ENCODE assay signal across 21 cellular contexts in genomic region chr20:49115565-49115964, GRCh38.
DNase-seq lines count a peak whose midpoint lies in the region; ATAC-seq, FAIRE-seq and TF ChIP-seq lines count a peak whose summit lies in the region.
"Had no signal": no experiment of that assay in that cellular context is flagged by ENCODE, and none has a peak within 500 bp of the region (broad histone marks: within the 10 kb centered on the region; RNA-seq: fewer than 3 reads in every experiment).

No MANE protein-coding gene starts in this region.

- H3K4me3 ChIP-seq in A549 (no peak overlapping the region), mammary epithelial cell (replicated peaks in 1 of 3; ENCODE audit: insufficient read depth in 1 of 3, low read depth in 2 of 3, low read length in 3 of 3) (no peak overlapping the region), A673 (ENCODE audit: low read depth, low read length, poor library complexity, severe bottlenecking) (no peak overlapping the region)
- H3K4me3 ChIP-seq: left lung, SJSA1, uterus had no signal

- intact Hi-C loops in mammary epithelial cell (cut with micrococcal nuclease) (no loop called here), A673 (cut with micrococcal nuclease; ENCODE audit: unreplicated experiment) (no loop called here)

- no TSS peak for BruUV-seq in mammary epithelial cell (replicated peaks; lab: Mats Ljungman, UMichigan)
- no TSS peak for BruUV-seq in A673 (replicated peaks; lab: Mats Ljungman, UMichigan)

- no peak overlapping the region for H3K9ac ChIP-seq in mammary epithelial cell (ENCODE audit: insufficient read depth, low read length)

- CTCF ChIA-PET in A549 (lab: Yijun Ruan, JAX) (interaction anchor here (0.6 to 2.2 kb wide), 3 partner anchors 20 to 111 kb away, joined by 3 to 8 read pairs (median 3); no protein-coding TSS in a partner anchor), mammary epithelial cell (lab: Charles Lee; ENCODE audit: low non-redundant PET) (no interaction called here), A673 (lab: Charles Lee) (no interaction called here)

- H3K9me3 ChIP-seq in A549 (no peaks in the 10 kb centered on the region), mammary epithelial cell (replicated peaks; ENCODE audit: insufficient read depth, low read length) (no peaks in the 10 kb centered on the region), A673 (ENCODE audit: low read depth, low read length, poor library complexity, severe bottlenecking) (no peaks in the 10 kb centered on the region)
- H3K9me3 ChIP-seq: Caco-2, left lung, SJSA1, uterus had no signal

- TF ChIP-seq POLR2A in A549 (IDR thresholded peaks at IDR 0.05; ENCODE audit: low read length): no peak

- H3K27me3 ChIP-seq in mammary epithelial cell (ENCODE audit: insufficient read depth, low read length): no peaks in the 10 kb centered on the region
- no peaks in the 10 kb centered on the region for H3K27me3 ChIP-seq in A673 (replicated peaks; ENCODE audit: insufficient read depth, low read depth, low read length, poor library complexity)
- H3K27me3 ChIP-seq: left lung, SJSA1, uterus had no signal

- no peak overlapping the region for H3K27ac ChIP-seq in A549
- H3K27ac ChIP-seq in VCaP: no peak overlapping the region
- H3K27ac ChIP-seq in mammary epithelial cell (ENCODE audit: insufficient read depth, low read depth, low read length): no peak overlapping the region
- H3K27ac ChIP-seq in A673 (ENCODE audit: low read depth, low read length, poor library complexity, severe bottlenecking): no peak overlapping the region
- H3K27ac ChIP-seq: left lung, SJSA1, uterus had no signal

- H3K36me3 ChIP-seq in mammary epithelial cell (ENCODE audit: insufficient read depth, low read length) (peaks cover 35% of the 10 kb centered on the region), A673 (ENCODE audit: insufficient read depth, low read length, poor library complexity, severe bottlenecking) (peaks cover 63% of the 10 kb centered on the region)
- H3K36me3 ChIP-seq: uterus had no signal

- POLR2A ChIA-PET in A549 (lab: Yijun Ruan, JAX): no interaction called here
- POLR2A ChIA-PET in A673 (lab: Charles Lee; ENCODE audit: low non-redundant PET): no interaction called here

- TF ChIP-seq EP300 in A549 (IDR thresholded peaks at IDR 0.05): no peak

- H3K4me2 ChIP-seq in A549 (no peak overlapping the region), mammary epithelial cell (ENCODE audit: insufficient read depth, low read depth, low read length) (no peak overlapping the region)

- dilution Hi-C loops in mammary epithelial cell (cut with HindIII; ENCODE audit: low sequenced_read_pairs): loop anchor here (5.0 kb wide), 1 partner anchor 107 kb away; no protein-coding TSS in a partner anchor

- no peak for FAIRE-seq in A549 (lab: Jason Lieb, UNC)

- H2AFZ ChIP-seq in mammary epithelial cell (ENCODE audit: low read depth, low read length): no peak overlapping the region

- no peak for TF ChIP-seq CTCF in A549 (IDR thresholded peaks at IDR 0.05)
- peak; percentile 19 for TF ChIP-seq CTCF in VCaP (conservative IDR thresholded peaks at IDR 0.05)
- no peak for TF ChIP-seq CTCF in mammary epithelial cell (conservative IDR thresholded peaks at IDR 0.05 in 1 of 2, IDR thresholded peaks at IDR 0.05 in 1 of 2; ENCODE audit: extremely low read depth in 1 of 2, insufficient read depth in 1 of 2, low read depth in 1 of 2, low read length in 2 of 2)
- TF ChIP-seq CTCF in A673 (conservative IDR thresholded peaks at IDR 0.05; ENCODE audit: low read depth, low read length): no peak

- no peaks in the 10 kb centered on the region for H3K4me1 ChIP-seq in A549
- H3K4me1 ChIP-seq in mammary epithelial cell (ENCODE audit: insufficient read depth, low read length): no peaks in the 10 kb centered on the region
- no peaks in the 10 kb centered on the region for H3K4me1 ChIP-seq in A673 (ENCODE audit: insufficient read depth, low read length, poor library complexity, severe bottlenecking)
- H3K4me1 ChIP-seq: Caco-2, left lung, SJSA1, uterus had no signal

- DNase-seq in A549 (ENCODE audit: low read depth in 1 of 2, low spot score in 1 of 2): no peak
- peak; percentile 34 for DNase-seq in GM03348 (ENCODE audit: low spot score)
- DNase-seq in fibroblast of peridontal ligament (ENCODE audit: extremely low read depth): peak; percentile 48
- no peak for DNase-seq in mammary epithelial cell
- DNase-seq in A673 (ENCODE audit: low spot score): no peak
- DNase-seq in stimulated activated CD8-positive, alpha-beta memory T cell treated with anti-CD3 and anti-CD28 coated beads, Interleukin-4, amount 100 ng/mL, for 48 hours: no peak
- DNase-seq: activated CD4-positive, CD25-positive, alpha-beta regulatory T cell treated with anti-CD3 and anti-CD28 coated beads, Interleukin-2, amount 50 U/mL, for 72 hours; Caco-2; erythroblast; head of caudate nucleus; left lung; NCI-H1694; NCI-H82; retina; substantia nigra; T1000; uterus had no signal

- 0 out of 6 replicates have a peak, but pooled peaks of 1 of the 2 experiments have one; percentile 16 for ATAC-seq in A549
- no peak for ATAC-seq in GM19351 (IDR thresholded peaks at IDR 0.05; ENCODE audit: unreplicated experiment)
- ATAC-seq: left lung, Panc1 had no signal

- no peaks in the 10 kb centered on the region for H3K79me2 ChIP-seq in mammary epithelial cell (ENCODE audit: insufficient read depth, low read length)

- no peaks in the 10 kb centered on the region for H4K20me1 ChIP-seq in mammary epithelial cell (ENCODE audit: insufficient read depth, low read length)

- in situ Hi-C loops in mammary epithelial cell (cut with MboI; ENCODE audit: low sequenced_read_pairs in 2 of 2): no loop called here

- no peak for TF ChIP-seq RAD21 in A549 (conservative IDR thresholded peaks at IDR 0.05 in 1 of 2, IDR thresholded peaks at IDR 0.05 in 1 of 2)

- 88% methylated on average over 7 of the region's 7 CpGs for WGBS in A549 (ENCODE audit: missing lambda C conversion rate)
- 76% methylated on average over 7 of the region's 7 CpGs for WGBS in mammary epithelial cell (ENCODE audit: low coverage, missing lambda C conversion rate)

TF ChIP-seq in A549, 52 proteins besides CTCF, POLR2A, EP300 and RAD21:
- TF ChIP-seq MAFK (IDR thresholded peaks at IDR 0.05; ENCODE audit: partially characterized antibody) (peak; percentile 96), HMGXB4 (CRISPR knock-in tag; IDR thresholded peaks at IDR 0.05; ENCODE audit: borderline replicate concordance) (no peak)
TF ChIP-seq in A549: peak in this region for 1.

Comparison
In these comparisons a context has a peak if more than half of its experiments do, and no peak if none do; other contexts are left out.
1. DNase-seq: peak in GM03348 (single experiment) and fibroblast of peridontal ligament (single experiment); none in A549 (0 of 2), mammary epithelial cell (single experiment), A673 (single experiment) and stimulated activated CD8-positive, alpha-beta memory T cell treated with anti-CD3 and anti-CD28 coated beads, Interleukin-4, amount 100 ng/mL, for 48 hours (single experiment).